ENCODE assay signal across 1 cellular context in genomic region chr14:38524636-38525403, GRCh38.
TF ChIP-seq lines count a peak whose summit lies in the region.

No MANE protein-coding gene starts in this region.

TF ChIP-seq in K562, 482 proteins besides CTCF, POLR2A, EP300 and RAD21 (continued from another document):
- TF ChIP-seq ZNF511 (CRISPR knock-in tag; IDR thresholded peaks at IDR 0.05) = no peak
- TF ChIP-seq ZNF449 (CRISPR knock-in tag; IDR thresholded peaks at IDR 0.05) = no peak
- no peak for TF ChIP-seq ZEB2 (IDR thresholded peaks at IDR 0.05)
- no peak for TF ChIP-seq ATF7 (IDR thresholded peaks at IDR 0.05)
- no peak for TF ChIP-seq IFI16 (CRISPR knock-in tag; IDR thresholded peaks at IDR 0.05)
- no peak for TF ChIP-seq ZNF431 (CRISPR knock-in tag; IDR thresholded peaks at IDR 0.05)
- TF ChIP-seq STAT6 (CRISPR knock-in tag; IDR thresholded peaks at IDR 0.05) = no peak
- peak; percentile 93 for TF ChIP-seq MAFF (IDR thresholded peaks at IDR 0.05; ENCODE audit: low read length)
- TF ChIP-seq ZNF316 (IDR thresholded peaks at IDR 0.05) = peak; percentile 87
- no peak for TF ChIP-seq ARID3A (IDR thresholded peaks at IDR 0.05; ENCODE audit: borderline replicate concordance, low read depth, low read length)
- TF ChIP-seq MAFG (tag; conservative IDR thresholded peaks at IDR 0.05) = peak; percentile 83
